In genomic region chr2:112813043-112813966, GRCh38 we compare ENCODE assay signal across 21 cellular contexts. TPM values are rescaled to one million over a fixed set of nuclear protein-coding genes. Genes with fewer than 3 reads are reported as not detected.
DNase-seq lines count a peak whose midpoint lies in the region; ATAC-seq, FAIRE-seq and TF ChIP-seq lines count a peak whose summit lies in the region.
"Had no signal": no experiment of that assay in that cellular context is flagged by ENCODE, and none has a peak within 500 bp of the region (broad histone marks: within the 10 kb centered on the region; RNA-seq: fewer than 3 reads in every experiment).

No MANE protein-coding gene starts in this region.

- H3K79me2 ChIP-seq in hepatocyte: no peaks in the 10 kb centered on the region

- H3K27me3 ChIP-seq in AG04450 (ENCODE audit: control insufficient read depth, insufficient read depth, low read length): no peaks in the 10 kb centered on the region
- no peaks in the 10 kb centered on the region for H3K27me3 ChIP-seq in body of pancreas
- H3K27me3 ChIP-seq in hepatocyte: no peaks in the 10 kb centered on the region
- H3K27me3 ChIP-seq: BLaER1, SJCRH30 had no signal

- no peak for ATAC-seq in body of pancreas
- ATAC-seq in GM21576 (IDR thresholded peaks at IDR 0.05; ENCODE audit: unreplicated experiment): no peak
- ATAC-seq: left lobe of liver had no signal

- WGBS in body of pancreas, 2 donors: 58 to 63% methylated on average over 13 of the region's 13 CpGs
- 76% methylated on average over 13 of the region's 13 CpGs for WGBS in hepatocyte (ENCODE audit: low lambda C conversion rate, missing lambda C conversion rate)

- TF ChIP-seq CTCF in AG04450 (IDR thresholded peaks at IDR 0.05; ENCODE audit: low read depth, low read length) (no peak), body of pancreas (IDR thresholded peaks at IDR 0.05) (no peak), hepatocyte (IDR thresholded peaks at IDR 0.05; ENCODE audit: poor library complexity) (no peak), GM10266 (IDR thresholded peaks at IDR 0.05; ENCODE audit: control insufficient read depth, insufficient read depth, low read depth, missing control alignments) (no peak)

- TF ChIP-seq POLR2A in GM12892 (IDR thresholded peaks at IDR 0.05; ENCODE audit: low read depth, low read length) (no peak), body of pancreas (IDR thresholded peaks at IDR 0.05) (no peak)

- FAIRE-seq in GM12892 (lab: Jason Lieb, UNC): peak; percentile 30
- FAIRE-seq: D721Med, frontal cortex had no signal

- DNase-seq in AG04450 (ENCODE audit: low read depth, low spot score) (no peak), GM12892 (ENCODE audit: insufficient read length) (no peak), body of pancreas (peak in 1 of 4 donors; percentile 48), hepatocyte (ENCODE audit: low spot score) (no peak), GM10266 (ENCODE audit: extremely low spot score) (no peak), AG08395 (ENCODE audit: low spot score) (no peak), SKM-1 (lab: John Stamatoyannopoulos, UW; ENCODE audit: unreplicated experiment) (no peak)
- DNase-seq: activated effector memory CD4-positive, alpha-beta T cell treated with Interleukin-2 at 50 U/mL for 16 hours; anterior cingulate cortex; NCI-H1092 treated with DMSO at 0.1 percent for 48 hours; NCI-H526; substantia nigra had no signal

- H2AFZ ChIP-seq in hepatocyte: no peak overlapping the region

- H3K36me3 ChIP-seq in body of pancreas (replicated peaks in 1 of 2; ENCODE audit: insufficient read depth in 1 of 2, low read depth in 2 of 2): no peaks in the 10 kb centered on the region
- H3K36me3 ChIP-seq in hepatocyte (replicated peaks; ENCODE audit: insufficient read depth, low read depth): no peaks in the 10 kb centered on the region
- H3K36me3 ChIP-seq: BLaER1, SJCRH30 had no signal

- H3K4me1 ChIP-seq in body of pancreas (peaks cover 44% of the 10 kb centered on the region), hepatocyte (ENCODE audit: insufficient read depth) (peaks cover 3% of the 10 kb centered on the region)

- H3K9me3 ChIP-seq in AG04450 (ENCODE audit: control insufficient read depth, insufficient read depth, low read length) (no peaks in the 10 kb centered on the region), body of pancreas (no peaks in the 10 kb centered on the region), hepatocyte (ENCODE audit: low read depth) (no peaks in the 10 kb centered on the region)
- H3K9me3 ChIP-seq: SJCRH30 had no signal

- H3K4me2 ChIP-seq in hepatocyte: no peak overlapping the region
- H3K4me2 ChIP-seq: BLaER1 had no signal

- H3K27ac ChIP-seq in AG04450 (ENCODE audit: low read depth, low read length) (peak overlapping the region; percentile 77), body of pancreas (peak overlapping the region in 3 of 4 donors; percentile 60 to 62 (median 62)), hepatocyte (peak overlapping the region; percentile 40)
- H3K27ac ChIP-seq: BLaER1, SJCRH30 had no signal

- H3K4me3 ChIP-seq in AG04450 (ENCODE audit: low read depth, low read length) (no peak overlapping the region), body of pancreas (no peak overlapping the region), hepatocyte (no peak overlapping the region)
- H3K4me3 ChIP-seq: BLaER1, SJCRH30 had no signal

- CTCF ChIA-PET in AG04450 (lab: Charles Lee): interaction anchor here (0.7 to 1.3 kb wide), 3 partner anchors 29 to 146 kb away, joined by 3 to 4 read pairs (median 3); no protein-coding TSS in a partner anchor

- no peaks in the 10 kb centered on the region for H3K9me2 ChIP-seq in hepatocyte (replicated peaks; ENCODE audit: insufficient read depth)

- POLR2A ChIA-PET in AG04450 (lab: Yijun Ruan, JAX): no interaction called here

- intact Hi-C loops in body of pancreas (cut with DNase I): no loop called here

- no peaks in the 10 kb centered on the region for H4K20me1 ChIP-seq in hepatocyte (ENCODE audit: insufficient read depth, poor library complexity, severe bottlenecking)
- H4K20me1 ChIP-seq: BLaER1 had no signal

RNA-seq across cellular contexts. Expression of gene IL1B, which starts 23.3 kb away (rescaled TPM):
- polyA plus RNA-seq in AG04450 (2011; rRNA removed) (2.3 and 2.4 TPM in 2 replicates), hepatocyte (1.2 and 2.4 TPM in 2 replicates)
- polyA minus RNA-seq in AG04450 (2011; rRNA and poly(A)+ RNA removed): 4.1 and 6.1 TPM in 2 replicates
- 1.9 TPM for polyA plus RNA-seq in GM12892 (2012; ENCODE audit: missing spikeins)
- total RNA-seq in body of pancreas (1 to 10 TPM; 1.3 to 2.6 TPM), hepatocyte (0.76 and 1.1 TPM in 2 replicates)
- total RNA-seq: activated CD8-positive, alpha-beta memory T cell treated with anti-CD3 and anti-CD28 coated beads for 36 hours; left lobe of liver; OCI-LY7; SJCRH30; WTC11 had no signal

RNA-seq across cellular contexts. Expression of gene IL1A, which starts 29.0 kb away (rescaled TPM):
- polyA plus RNA-seq in AG04450 (2011; rRNA removed): 0.51 and 0.55 TPM in 2 replicates
- polyA minus RNA-seq in AG04450 (2011; rRNA and poly(A)+ RNA removed): 0.14 and 0.26 TPM in 2 replicates
- polyA plus RNA-seq in GM12892 (2012; ENCODE audit: missing spikeins): 15.1 TPM
- total RNA-seq in body of pancreas: not detected
- total RNA-seq in hepatocyte: 2.3 and 3.1 TPM in 2 replicates
- 1.1 and 1.4 TPM in 2 replicates for polyA plus RNA-seq in hepatocyte
- total RNA-seq: left lobe of liver, OCI-LY7, SJCRH30 had no signal

RNA-seq across cellular contexts. Expression of gene CKAP2L, which starts 48.9 kb away (rescaled TPM):
- polyA plus RNA-seq in AG04450 (2011; rRNA removed): 2.9 and 4.4 TPM in 2 replicates
- 1.7 and 4.1 TPM in 2 replicates for polyA minus RNA-seq in AG04450 (2011; rRNA and poly(A)+ RNA removed)
- polyA plus RNA-seq in GM12892 (2012; ENCODE audit: missing spikeins): 13.2 TPM
- total RNA-seq in body of pancreas: under 1 TPM in 1 of 2 donors, not detected in 1; under 0.01 TPM
- 4.3 and 8.1 TPM in 2 replicates for total RNA-seq in hepatocyte
- 5.0 and 7.2 TPM in 2 replicates for polyA plus RNA-seq in hepatocyte
